Comparison of ENCODE assay signal across 1 cellular context in genomic region chr1:22092026-22092770, GRCh38.
TF ChIP-seq lines count a peak whose summit lies in the region.

No MANE protein-coding gene starts in this region.

TF ChIP-seq in IMR-90, 13 proteins besides CTCF, POLR2A, EP300 and RAD21:
- TF ChIP-seq SMC3 (IDR thresholded peaks at IDR 0.05; ENCODE audit: low read depth, low read length) = 0 out of 2 replicates have a peak, but pooled peaks have one; percentile 3
